ENCODE assay signal across 13 cellular contexts in genomic region chr1:59081795-59082194, GRCh38.
"Had no signal": no experiment of that assay in that cellular context is flagged by ENCODE, and none has a peak within 500 bp of the region (broad histone marks: within the 10 kb centered on the region; RNA-seq: fewer than 3 reads in every experiment).

No MANE protein-coding gene starts in this region.

- H3K27ac ChIP-seq: cardiac muscle cell, lower lobe of right lung, parathyroid adenoma, skin epidermis, tibial artery, VCaP had no signal

- DNase-seq: activated CD4-positive, alpha-beta T cell treated with anti-CD3 and anti-CD28 coated beads for 4 hours; activated CD8-positive, alpha-beta memory T cell treated with anti-CD3 and anti-CD28 coated beads, Interleukin-2, amount 50 U/mL, for 4 hours; activated CD8-positive, alpha-beta T cell treated with anti-CD3 and anti-CD28 coated beads for 36 hours; aorta; immature natural killer cell; left cardiac atrium; lower lobe of right lung; naive B cell; tibial artery had no signal

- H3K27me3 ChIP-seq: tibial artery had no signal

- H3K9me3 ChIP-seq: lower lobe of right lung, tibial artery had no signal

- H3K4me1 ChIP-seq: tibial artery had no signal

- H3K36me3 ChIP-seq: cardiac muscle cell, lower lobe of right lung, tibial artery had no signal

- H2AFZ ChIP-seq: parathyroid adenoma had no signal

- H3K9ac ChIP-seq: parathyroid adenoma had no signal

- H3K4me3 ChIP-seq: cardiac muscle cell, lower lobe of right lung, skin epidermis, tibial artery had no signal

- H3K79me2 ChIP-seq: parathyroid adenoma had no signal
